9 cellular contexts compared by ENCODE assay signal in the genomic region with DNA sequence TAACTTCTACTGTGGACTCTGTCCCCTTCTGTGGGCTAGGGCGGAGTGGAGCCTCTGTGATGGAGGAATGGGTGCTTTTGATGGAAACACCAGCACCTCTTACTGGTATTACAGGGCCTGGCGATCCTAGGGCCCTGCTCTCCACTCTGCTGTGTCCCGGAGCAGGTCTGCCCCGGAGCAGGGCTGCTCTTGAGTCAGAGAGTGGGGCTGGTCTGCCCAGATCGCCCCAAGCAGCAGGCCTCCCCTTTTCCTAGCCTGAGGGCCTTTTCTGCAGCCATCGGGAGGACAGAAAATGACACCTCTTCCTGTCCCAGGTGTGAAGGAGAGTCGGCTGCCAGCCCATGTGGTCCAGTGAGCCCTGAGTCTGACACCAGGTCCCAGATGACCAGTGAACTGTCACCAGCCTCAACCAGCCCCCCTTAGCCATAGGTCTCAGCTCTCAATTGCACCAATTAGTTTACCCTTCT. TPM values are rescaled to one million over a fixed set of nuclear protein-coding genes. Genes with fewer than 3 reads are reported as not detected.
DNase-seq lines count a peak whose midpoint lies in the region; ATAC-seq, FAIRE-seq and TF ChIP-seq lines count a peak whose summit lies in the region.
"Had no signal": no experiment of that assay in that cellular context is flagged by ENCODE, and none has a peak within 500 bp of the region (broad histone marks: within the 10 kb centered on the region; RNA-seq: fewer than 3 reads in every experiment).

No MANE protein-coding gene starts in this region.

- POLR2A ChIA-PET in HepG2 (lab: Yijun Ruan, JAX), result no interaction called here

- H3K9me3 Mint-ChIP-seq in activated naive CD4-positive, alpha-beta T cell treated with anti-CD3 and anti-CD28 coated beads for 36 hours, result no peaks in the 10 kb centered on the region
- H3K9me3 Mint-ChIP-seq in IgD-negative memory B cell, result no peaks in the 10 kb centered on the region

- peaks cover 30% of the 10 kb centered on the region for H3K4me1 Mint-ChIP-seq in activated naive CD4-positive, alpha-beta T cell treated with anti-CD3 and anti-CD28 coated beads for 36 hours (ENCODE audit: low read depth)
- peaks cover 4 to 24% (median 8%) of the 10 kb centered on the region in 3 donors for H3K4me1 Mint-ChIP-seq in IgD-negative memory B cell

- TF ChIP-seq POLR2A in HepG2 (IDR thresholded peaks at IDR 0.05; ENCODE audit: insufficient read depth in 1 of 2, low read depth in 2 of 2, low read length in 2 of 2), result no peak

- peaks cover 35% of the 10 kb centered on the region for H3K79me2 ChIP-seq in HepG2 (ENCODE audit: insufficient read depth, low read length)

- H3K9ac ChIP-seq in HepG2 (ENCODE audit: insufficient read depth, low read depth, low read length), result peak overlapping the region; percentile 93

- DNase-seq in activated naive CD4-positive, alpha-beta T cell treated with anti-CD3 and anti-CD28 coated beads for 36 hours, result peak; percentile 13
- DNase-seq in activated naive CD4-positive, alpha-beta T cell treated with anti-CD3 and anti-CD28 coated beads, Interleukin-2, amount 50 U/mL, for 16 hours, result no peak
- DNase-seq in amniotic epithelial cell (ENCODE audit: low read depth) (peak; percentile 21), HepG2 (ENCODE audit: low spot score) (peak; percentile 27), tibial artery (no peak), NCI-H1694 treated with DMSO at 0.1 percent for 48 hours (lab: John Stamatoyannopoulos, UW) (no peak), T-helper 9 cell (no peak)

- intact Hi-C loops in activated naive CD4-positive, alpha-beta T cell treated with anti-CD3 and anti-CD28 coated beads for 36 hours (cut with micrococcal nuclease), result loop anchor here (1.0 to 5.0 kb wide), 5 partner anchors 43 to 300 kb away; a partner anchor contains a TSS
- intact Hi-C loops in HepG2 (cut with micrococcal nuclease; ENCODE audit: unreplicated experiment) (loop anchor here (5.0 kb wide), 1 partner anchor 41 kb away; a partner anchor contains a TSS), tibial artery (cut with DNase I; ENCODE audit: low total_unique reads) (no loop called here)

- H3K4me2 ChIP-seq in HepG2 (ENCODE audit: low read depth, low read length), result peak overlapping the region; percentile 95

- CTCF ChIA-PET in activated naive CD4-positive, alpha-beta T cell treated with anti-CD3 and anti-CD28 coated beads for 36 hours (lab: Charles Lee), result interaction anchor here (1.6 to 3.0 kb wide), 3 partner anchors 50 to 226 kb away, joined by 3 to 7 read pairs (median 6); a partner anchor contains a TSS
- CTCF ChIA-PET in HepG2 (lab: Yijun Ruan, JAX; ENCODE audit: low intra/inter-chr PET ratio, low total read pairs), result no interaction called here

- peaks cover 33% of the 10 kb centered on the region for H3K36me3 Mint-ChIP-seq in activated naive CD4-positive, alpha-beta T cell treated with anti-CD3 and anti-CD28 coated beads for 36 hours (ENCODE audit: low read depth)
- H3K36me3 Mint-ChIP-seq in IgD-negative memory B cell, result peaks cover 9% of the 10 kb centered on the region

- H3K4me3 ChIP-seq in HepG2 (replicated peaks in 1 of 3; ENCODE audit: insufficient read depth in 1 of 3, low read depth in 2 of 3, low read length in 3 of 3), result peak overlapping the region; percentile 79 to 92 (median 90)
- H3K4me3 ChIP-seq in tibial artery, result peak overlapping the region; percentile 77 to 88

- ATAC-seq in HepG2, result peak; percentile 40

- H3K27ac ChIP-seq in HepG2 (ENCODE audit: extremely low read length, insufficient read depth, low read length) (peak overlapping the region; percentile 73), tibial artery (peak overlapping the region; percentile 82 to 87)

- BruUV-seq in HepG2 (replicated peaks; lab: Mats Ljungman, UMichigan), result TSS peak; percentile 40

- TF ChIP-seq CTCF in HepG2 (CRISPR knock-in tag; IDR thresholded peaks at IDR 0.05) (no peak), tibial artery (IDR thresholded peaks at IDR 0.05) (no peak)

- no peaks in the 10 kb centered on the region for H4K20me1 ChIP-seq in HepG2 (ENCODE audit: insufficient read depth, low read length)

- in situ Hi-C loops in HepG2 (cut with HindIII; ENCODE audit: extremely low pct_ligation_motif_present, low pct_unique_long_range_greater_than_20kb), result no loop called here

- FAIRE-seq in HepG2 (lab: Jason Lieb, UNC), result peak; percentile 48
- FAIRE-seq: GM18507 had no signal

- WGBS in HepG2 (ENCODE audit: low lambda C conversion rate), result 0% methylated on average over 1 of the region's 7 CpGs

- H3K4me1 ChIP-seq in HepG2 (ENCODE audit: insufficient read depth, low read length) (peaks cover 23% of the 10 kb centered on the region), tibial artery (peaks cover 0 to 30% (median 23%) of the 10 kb centered on the region in 4 donors)

- TF ChIP-seq EP300 in HepG2 (IDR thresholded peaks at IDR 0.05; ENCODE audit: low read depth in 2 of 2, low read length in 2 of 2) (no peak), HepG2 (CRISPR knock-in tag; IDR thresholded peaks at IDR 0.05; ENCODE audit: borderline replicate concordance) (no peak)

- peak overlapping the region; percentile 78 for H3K27ac Mint-ChIP-seq in activated naive CD4-positive, alpha-beta T cell treated with anti-CD3 and anti-CD28 coated beads for 36 hours
- H3K27ac Mint-ChIP-seq in IgD-negative memory B cell, result peak overlapping the region in 2 of 3 donors; percentile 82 to 87

- H3K27me3 ChIP-seq in HepG2 (ENCODE audit: control insufficient read depth in 1 of 2, insufficient read depth in 2 of 2, low read length in 2 of 2) (no peaks in the 10 kb centered on the region), tibial artery (no peaks in the 10 kb centered on the region)

- no peak for TF ChIP-seq RAD21 in HepG2 (CRISPR knock-in tag; IDR thresholded peaks at IDR 0.05)

- no peak overlapping the region for H2AFZ ChIP-seq in HepG2 (ENCODE audit: low read length)

- no peaks in the 10 kb centered on the region for H3K27me3 Mint-ChIP-seq in activated naive CD4-positive, alpha-beta T cell treated with anti-CD3 and anti-CD28 coated beads for 36 hours (ENCODE audit: low read depth)
- H3K27me3 Mint-ChIP-seq in IgD-negative memory B cell, result no peaks in the 10 kb centered on the region

- H3K36me3 ChIP-seq in HepG2 (replicated peaks in 1 of 2; ENCODE audit: control insufficient read depth in 1 of 2, insufficient read depth in 2 of 2, low read length in 2 of 2), result peaks cover 21 to 33% of the 10 kb centered on the region in 2 experiments
- H3K36me3 ChIP-seq in tibial artery, result peaks cover 36 to 39% (median 38%) of the 10 kb centered on the region in 3 donors

- no peaks in the 10 kb centered on the region for H3K9me3 ChIP-seq in HepG2 (ENCODE audit: low read length)
- H3K9me3 ChIP-seq in tibial artery, result no peaks in the 10 kb centered on the region

- H3K4me3 Mint-ChIP-seq in activated naive CD4-positive, alpha-beta T cell treated with anti-CD3 and anti-CD28 coated beads for 36 hours, result peak overlapping the region; percentile 85
- peak overlapping the region; percentile 86 to 98 (median 92) for H3K4me3 Mint-ChIP-seq in IgD-negative memory B cell

RNA-seq across cellular contexts. Expression of a gene that starts 1.4 kb away (rescaled TPM):
- 10 to 100 TPM; 21.6 to 22.0 TPM for total RNA-seq in activated naive CD4-positive, alpha-beta T cell treated with anti-CD3 and anti-CD28 coated beads for 36 hours
- polyA plus RNA-seq in IgD-negative memory B cell (1.9 TPM), HepG2 (2011; rRNA removed) (9.1 and 12.5 TPM in 2 replicates)
- 19.3 and 20.9 TPM in 2 replicates for total RNA-seq in HepG2 (2016; rRNA removed; fragmentation: Illumina TruSeq; extraction: Trizol)
- total RNA-seq in HepG2 (2016; cell fraction: cytosol; rRNA removed; fragmentation: Illumina TruSeq; extraction: Trizol; ENCODE audit: low read depth), result 2.7 and 2.9 TPM in 2 replicates
- total RNA-seq in HepG2 (2016; cell fraction: insoluble cytoplasmic fraction; rRNA removed; fragmentation: Illumina TruSeq; extraction: Trizol), result 15.5 and 23.4 TPM in 2 replicates
- total RNA-seq in HepG2 (2016; cell fraction: membrane; rRNA removed; fragmentation: Illumina TruSeq; extraction: Trizol), result 7.4 and 7.5 TPM in 2 replicates
- 14.8 and 18.0 TPM in 2 replicates for total RNA-seq in HepG2 (2016; cell fraction: nucleus; rRNA removed; fragmentation: Illumina TruSeq; extraction: Trizol)
- 8.6 and 11.7 TPM in 2 replicates for polyA plus RNA-seq in HepG2 (2011; cell fraction: cytosol; rRNA removed)
- polyA plus RNA-seq in HepG2 (2011; cell fraction: nucleus; rRNA removed), result 18.1 and 20.6 TPM in 2 replicates
- 12.3 and 12.4 TPM in 2 replicates for polyA plus RNA-seq in HepG2 (2012)
- 1.3 and 1.6 TPM in 2 replicates for polyA plus RNA-seq in HepG2 (2016; cell fraction: cytosol; fragmentation: Illumina TruSeq; extraction: Trizol; ENCODE audit: low read depth)
- 12.4 and 15.3 TPM in 2 replicates for polyA plus RNA-seq in HepG2 (2016; cell fraction: insoluble cytoplasmic fraction; fragmentation: Illumina TruSeq; extraction: Trizol; ENCODE audit: low read depth)
- 2.8 and 3.9 TPM in 2 replicates for polyA plus RNA-seq in HepG2 (2016; cell fraction: membrane; fragmentation: Illumina TruSeq; extraction: Trizol; ENCODE audit: low read depth)
- polyA plus RNA-seq in HepG2 (2016; cell fraction: nucleus; fragmentation: Illumina TruSeq; extraction: Trizol; ENCODE audit: insufficient read depth, low read depth), result 16.8 and 26.8 TPM in 2 replicates
- 25.0 and 32.5 TPM in 2 replicates for polyA minus RNA-seq in HepG2 (2011; rRNA and poly(A)+ RNA removed; ENCODE audit: low replicate concordance)
- 13.9 and 18.6 TPM in 2 replicates for polyA minus RNA-seq in HepG2 (2011; cell fraction: cytosol; rRNA and poly(A)+ RNA removed)
- polyA minus RNA-seq in HepG2 (2011; cell fraction: nucleus; rRNA and poly(A)+ RNA removed), result 38.4 and 52.6 TPM in 2 replicates

RNA-seq across cellular contexts. Expression of a gene that starts 42.7 kb away (rescaled TPM):
- 10 to 100 TPM in 1 of 2 experiments, 1 to 10 TPM in 1; 9.0 to 10.4 TPM for total RNA-seq in activated naive CD4-positive, alpha-beta T cell treated with anti-CD3 and anti-CD28 coated beads for 36 hours
- polyA plus RNA-seq in IgD-negative memory B cell (8.7 TPM), HepG2 (2011; rRNA removed) (2.6 and 3.1 TPM in 2 replicates)
- total RNA-seq in HepG2 (2016; rRNA removed; fragmentation: Illumina TruSeq; extraction: Trizol), result 3.8 and 4.3 TPM in 2 replicates
- total RNA-seq in HepG2 (2016; cell fraction: cytosol; rRNA removed; fragmentation: Illumina TruSeq; extraction: Trizol; ENCODE audit: low read depth), result 0.40 and 1.1 TPM in 2 replicates
- 3.6 and 4.1 TPM in 2 replicates for total RNA-seq in HepG2 (2016; cell fraction: insoluble cytoplasmic fraction; rRNA removed; fragmentation: Illumina TruSeq; extraction: Trizol)
- 1.9 and 2.0 TPM in 2 replicates for total RNA-seq in HepG2 (2016; cell fraction: membrane; rRNA removed; fragmentation: Illumina TruSeq; extraction: Trizol)
- total RNA-seq in HepG2 (2016; cell fraction: nucleus; rRNA removed; fragmentation: Illumina TruSeq; extraction: Trizol), result 3.3 and 4.5 TPM in 2 replicates
- 2.1 and 2.3 TPM in 2 replicates for polyA plus RNA-seq in HepG2 (2011; cell fraction: cytosol; rRNA removed)
- polyA plus RNA-seq in HepG2 (2011; cell fraction: nucleus; rRNA removed), result 11.2 and 11.6 TPM in 2 replicates
- polyA plus RNA-seq in HepG2 (2012), result 3.9 TPM in 2 replicates
- 0.28 and 0.59 TPM in 2 replicates for polyA plus RNA-seq in HepG2 (2016; cell fraction: cytosol; fragmentation: Illumina TruSeq; extraction: Trizol; ENCODE audit: low read depth)
- 4.2 and 5.8 TPM in 2 replicates for polyA plus RNA-seq in HepG2 (2016; cell fraction: insoluble cytoplasmic fraction; fragmentation: Illumina TruSeq; extraction: Trizol; ENCODE audit: low read depth)
- polyA plus RNA-seq in HepG2 (2016; cell fraction: membrane; fragmentation: Illumina TruSeq; extraction: Trizol; ENCODE audit: low read depth), result 1.0 and 1.3 TPM in 2 replicates
- polyA plus RNA-seq in HepG2 (2016; cell fraction: nucleus; fragmentation: Illumina TruSeq; extraction: Trizol; ENCODE audit: insufficient read depth, low read depth), result 14.2 and 14.5 TPM in 2 replicates
- 4.0 and 4.6 TPM in 2 replicates for polyA minus RNA-seq in HepG2 (2011; rRNA and poly(A)+ RNA removed; ENCODE audit: low replicate concordance)
- polyA minus RNA-seq in HepG2 (2011; cell fraction: cytosol; rRNA and poly(A)+ RNA removed), result 1.7 and 2.3 TPM in 2 replicates
- polyA minus RNA-seq in HepG2 (2011; cell fraction: nucleus; rRNA and poly(A)+ RNA removed), result 5.2 and 6.1 TPM in 2 replicates

RNA-seq across cellular contexts. Expression of a gene that starts 49.5 kb away (rescaled TPM):
- 1 to 10 TPM; 4.3 to 5.0 TPM for total RNA-seq in activated naive CD4-positive, alpha-beta T cell treated with anti-CD3 and anti-CD28 coated beads for 36 hours
- polyA plus RNA-seq in IgD-negative memory B cell (13.2 TPM), HepG2 (2011; rRNA removed) (3.0 and 3.4 TPM in 2 replicates)
- 8.9 and 10.4 TPM in 2 replicates for total RNA-seq in HepG2 (2016; rRNA removed; fragmentation: Illumina TruSeq; extraction: Trizol)
- 14.2 and 15.4 TPM in 2 replicates for total RNA-seq in HepG2 (2016; cell fraction: cytosol; rRNA removed; fragmentation: Illumina TruSeq; extraction: Trizol; ENCODE audit: low read depth)
- 8.5 and 9.2 TPM in 2 replicates for total RNA-seq in HepG2 (2016; cell fraction: insoluble cytoplasmic fraction; rRNA removed; fragmentation: Illumina TruSeq; extraction: Trizol)
- 6.4 and 7.2 TPM in 2 replicates for total RNA-seq in HepG2 (2016; cell fraction: membrane; rRNA removed; fragmentation: Illumina TruSeq; extraction: Trizol)
- 10.8 and 11.7 TPM in 2 replicates for total RNA-seq in HepG2 (2016; cell fraction: nucleus; rRNA removed; fragmentation: Illumina TruSeq; extraction: Trizol)
- 1.4 and 1.9 TPM in 2 replicates for polyA plus RNA-seq in HepG2 (2011; cell fraction: cytosol; rRNA removed)
- polyA plus RNA-seq in HepG2 (2011; cell fraction: nucleus; rRNA removed), result 5.8 and 7.1 TPM in 2 replicates
- 3.2 and 3.4 TPM in 2 replicates for polyA plus RNA-seq in HepG2 (2012)
- 0.38 and 0.57 TPM in 2 replicates for polyA plus RNA-seq in HepG2 (2016; cell fraction: cytosol; fragmentation: Illumina TruSeq; extraction: Trizol; ENCODE audit: low read depth)
- 5.1 and 6.1 TPM in 2 replicates for polyA plus RNA-seq in HepG2 (2016; cell fraction: insoluble cytoplasmic fraction; fragmentation: Illumina TruSeq; extraction: Trizol; ENCODE audit: low read depth)
- polyA plus RNA-seq in HepG2 (2016; cell fraction: membrane; fragmentation: Illumina TruSeq; extraction: Trizol; ENCODE audit: low read depth), result 1.7 and 1.9 TPM in 2 replicates
- 7.1 and 7.4 TPM in 2 replicates for polyA plus RNA-seq in HepG2 (2016; cell fraction: nucleus; fragmentation: Illumina TruSeq; extraction: Trizol; ENCODE audit: insufficient read depth, low read depth)
- polyA minus RNA-seq in HepG2 (2011; rRNA and poly(A)+ RNA removed; ENCODE audit: low replicate concordance), result 23.8 and 53.0 TPM in 2 replicates
- 4.0 and 5.1 TPM in 2 replicates for polyA minus RNA-seq in HepG2 (2011; cell fraction: cytosol; rRNA and poly(A)+ RNA removed)
- 17.5 and 21.4 TPM in 2 replicates for polyA minus RNA-seq in HepG2 (2011; cell fraction: nucleus; rRNA and poly(A)+ RNA removed)

Comparison
In these comparisons a context has a peak if more than half of its experiments do, and no peak if none do; other contexts are left out.
1. DNase-seq: peak in activated naive CD4-positive, alpha-beta T cell treated with anti-CD3 and anti-CD28 coated beads for 36 hours (single experiment), amniotic epithelial cell (single experiment) and HepG2 (single experiment); none in activated naive CD4-positive, alpha-beta T cell treated with anti-CD3 and anti-CD28 coated beads, Interleukin-2, amount 50 U/mL, for 16 hours (single experiment), tibial artery (0 of 2), NCI-H1694 treated with DMSO at 0.1 percent for 48 hours (single experiment) and T-helper 9 cell (single experiment).